Comparison of ENCODE assay signal across 1 cellular context in the genomic region with DNA sequence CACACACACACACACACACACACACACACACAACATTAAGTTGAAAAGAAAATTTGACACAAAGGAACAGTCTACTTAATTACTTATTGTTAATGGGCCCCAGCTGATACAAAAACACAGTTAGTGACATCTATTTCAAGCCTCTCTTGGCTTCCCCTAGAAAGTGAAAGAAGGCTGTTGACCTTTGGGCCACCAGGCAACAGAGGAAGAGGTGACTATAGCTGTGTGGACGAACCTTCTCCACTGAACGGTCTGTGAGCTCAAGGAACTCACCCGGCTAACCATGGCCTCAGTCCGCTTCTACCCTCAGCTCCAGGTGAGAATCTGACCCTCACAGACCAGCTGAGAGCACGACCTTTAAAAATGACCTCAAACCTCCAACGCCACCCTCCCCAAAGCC.
TF ChIP-seq lines count a peak whose summit lies in the region.

No MANE protein-coding gene starts in this region.

TF ChIP-seq in GM12878, 131 proteins besides CTCF, POLR2A, EP300 and RAD21 (continued from another document):
- TF ChIP-seq, protein P1, sequence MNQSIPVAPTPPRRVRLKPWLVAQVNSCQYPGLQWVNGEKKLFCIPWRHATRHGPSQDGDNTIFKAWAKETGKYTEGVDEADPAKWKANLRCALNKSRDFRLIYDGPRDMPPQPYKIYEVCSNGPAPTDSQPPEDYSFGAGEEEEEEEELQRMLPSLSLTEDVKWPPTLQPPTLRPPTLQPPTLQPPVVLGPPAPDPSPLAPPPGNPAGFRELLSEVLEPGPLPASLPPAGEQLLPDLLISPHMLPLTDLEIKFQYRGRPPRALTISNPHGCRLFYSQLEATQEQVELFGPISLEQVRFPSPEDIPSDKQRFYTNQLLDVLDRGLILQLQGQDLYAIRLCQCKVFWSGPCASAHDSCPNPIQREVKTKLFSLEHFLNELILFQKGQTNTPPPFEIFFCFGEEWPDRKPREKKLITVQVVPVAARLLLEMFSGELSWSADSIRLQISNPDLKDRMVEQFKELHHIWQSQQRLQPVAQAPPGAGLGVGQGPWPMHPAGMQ (IDR thresholded peaks at IDR 0.05; ENCODE audit: borderline replicate concordance) = no peak
- TF ChIP-seq JUND (IDR thresholded peaks at IDR 0.05; ENCODE audit: low read depth, low read length) = no peak
- TF ChIP-seq, protein P2, sequence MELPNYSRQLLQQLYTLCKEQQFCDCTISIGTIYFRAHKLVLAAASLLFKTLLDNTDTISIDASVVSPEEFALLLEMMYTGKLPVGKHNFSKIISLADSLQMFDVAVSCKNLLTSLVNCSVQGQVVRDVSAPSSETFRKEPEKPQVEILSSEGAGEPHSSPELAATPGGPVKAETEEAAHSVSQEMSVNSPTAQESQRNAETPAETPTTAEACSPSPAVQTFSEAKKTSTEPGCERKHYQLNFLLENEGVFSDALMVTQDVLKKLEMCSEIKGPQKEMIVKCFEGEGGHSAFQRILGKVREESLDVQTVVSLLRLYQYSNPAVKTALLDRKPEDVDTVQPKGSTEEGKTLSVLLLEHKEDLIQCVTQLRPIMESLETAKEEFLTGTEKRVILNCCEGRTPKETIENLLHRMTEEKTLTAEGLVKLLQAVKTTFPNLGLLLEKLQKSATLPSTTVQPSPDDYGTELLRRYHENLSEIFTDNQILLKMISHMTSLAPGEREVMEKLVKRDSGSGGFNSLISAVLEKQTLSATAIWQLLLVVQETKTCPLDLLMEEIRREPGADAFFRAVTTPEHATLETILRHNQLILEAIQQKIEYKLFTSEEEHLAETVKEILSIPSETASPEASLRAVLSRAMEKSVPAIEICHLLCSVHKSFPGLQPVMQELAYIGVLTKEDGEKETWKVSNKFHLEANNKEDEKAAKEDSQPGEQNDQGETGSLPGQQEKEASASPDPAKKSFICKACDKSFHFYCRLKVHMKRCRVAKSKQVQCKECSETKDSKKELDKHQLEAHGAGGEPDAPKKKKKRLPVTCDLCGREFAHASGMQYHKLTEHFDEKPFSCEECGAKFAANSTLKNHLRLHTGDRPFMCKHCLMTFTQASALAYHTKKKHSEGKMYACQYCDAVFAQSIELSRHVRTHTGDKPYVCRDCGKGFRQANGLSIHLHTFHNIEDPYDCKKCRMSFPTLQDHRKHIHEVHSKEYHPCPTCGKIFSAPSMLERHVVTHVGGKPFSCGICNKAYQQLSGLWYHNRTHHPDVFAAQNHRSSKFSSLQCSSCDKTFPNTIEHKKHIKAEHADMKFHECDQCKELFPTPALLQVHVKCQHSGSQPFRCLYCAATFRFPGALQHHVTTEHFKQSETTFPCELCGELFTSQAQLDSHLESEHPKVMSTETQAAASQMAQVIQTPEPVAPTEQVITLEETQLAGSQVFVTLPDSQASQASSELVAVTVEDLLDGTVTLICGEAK (IDR thresholded peaks at IDR 0.05; ENCODE audit: borderline replicate concordance) = no peak
